9 cellular contexts compared by ENCODE assay signal in the genomic region with DNA sequence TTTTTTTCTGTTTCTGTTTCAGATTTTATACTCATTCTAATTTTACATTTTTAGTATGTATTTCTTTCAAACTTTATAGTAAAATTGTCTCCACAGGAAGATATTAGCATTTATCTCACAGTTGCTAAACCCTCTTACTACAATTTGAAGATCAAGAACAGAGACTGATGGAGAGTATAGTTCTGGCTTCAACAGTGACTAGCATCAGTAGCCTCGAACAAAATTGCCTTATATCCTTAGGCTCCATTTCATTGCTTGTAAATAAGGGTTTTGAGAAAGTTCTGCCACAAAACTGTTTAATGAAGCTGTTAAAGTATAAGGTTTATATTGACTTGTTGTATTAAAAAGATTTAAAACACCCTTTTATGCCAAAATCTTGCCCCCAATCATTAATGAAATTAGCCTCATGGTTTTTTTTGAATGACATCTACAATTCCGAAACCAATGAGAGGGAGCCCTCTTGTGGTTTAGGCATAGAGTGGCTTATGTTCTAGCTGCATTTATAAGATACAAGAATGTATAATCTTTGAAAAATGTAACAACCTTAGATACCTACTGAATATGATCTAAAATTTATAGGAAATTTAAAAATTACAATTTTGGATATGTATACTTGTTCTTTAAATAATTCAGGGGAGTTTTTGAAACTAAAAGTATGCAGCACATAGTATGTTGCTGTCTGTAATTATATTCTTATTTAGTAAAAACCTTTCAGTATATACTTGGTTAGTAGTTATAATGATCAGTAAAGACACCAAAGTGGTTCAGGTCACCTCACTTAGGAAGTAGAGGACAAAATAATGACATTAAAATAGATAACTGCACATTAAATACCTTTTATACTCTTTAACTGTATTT.
DNase-seq lines count a peak whose midpoint lies in the region; ATAC-seq, FAIRE-seq and TF ChIP-seq lines count a peak whose summit lies in the region.
"Had no signal": no experiment of that assay in that cellular context is flagged by ENCODE, and none has a peak within 500 bp of the region (broad histone marks: within the 10 kb centered on the region; RNA-seq: fewer than 3 reads in every experiment).

No MANE protein-coding gene starts in this region.

- TF ChIP-seq CTCF in ascending aorta (IDR thresholded peaks at IDR 0.05) (peak; percentile 27 to 70 (median 48)), keratinocyte (optimal IDR thresholded peaks at IDR 0.05 in 1 of 3, IDR thresholded peaks at IDR 0.05 in 1 of 3, conservative IDR thresholded peaks at IDR 0.05 in 1 of 3; ENCODE audit: extremely low read depth in 1 of 3, insufficient read depth in 2 of 3, low read length in 3 of 3) (peak in 2 of 3 experiments; percentile 52 to 59), uterus (IDR thresholded peaks at IDR 0.05) (peak; percentile 54 to 83 (median 74))

- H3K36me3 ChIP-seq in ascending aorta (no peaks in the 10 kb centered on the region), keratinocyte (ENCODE audit: control insufficient read depth in 2 of 2, extremely low read depth in 1 of 2, insufficient read depth in 2 of 2, low read length in 2 of 2) (no peaks in the 10 kb centered on the region), uterus (no peaks in the 10 kb centered on the region)

- no peaks in the 10 kb centered on the region for H3K36me3 Mint-ChIP-seq in activated naive CD8-positive, alpha-beta T cell treated with anti-CD3 and anti-CD28 coated beads, Interleukin-2, amount 10 ng/mL, durations not matched to agents 7 days and 5 days
- H3K36me3 Mint-ChIP-seq in activated naive CD8-positive, alpha-beta T cell treated with anti-CD3 and anti-CD28 coated beads, Interleukin-2, amount 50 U/mL, for 24 hours (ENCODE audit: low read depth), result no peaks in the 10 kb centered on the region

- H3K9me3 ChIP-seq in ascending aorta (no peaks in the 10 kb centered on the region), keratinocyte (ENCODE audit: control insufficient read depth, low read depth, low read length) (no peaks in the 10 kb centered on the region), uterus (no peaks in the 10 kb centered on the region)

- TF ChIP-seq POLR2A in uterus (IDR thresholded peaks at IDR 0.05), result no peak

- no peak for DNase-seq in activated naive CD8-positive, alpha-beta T cell treated with anti-CD3 and anti-CD28 coated beads, Interleukin-2, amount 10 ng/mL, durations not matched to agents 7 days and 5 days
- DNase-seq in activated naive CD8-positive, alpha-beta T cell treated with anti-CD3 and anti-CD28 coated beads, Interleukin-2, amount 50 U/mL, for 24 hours, result no peak
- DNase-seq in HEK293T (ENCODE audit: extremely low spot score) (peak; percentile 39), NCI-H1092 (lab: John Stamatoyannopoulos, UW) (peak; percentile 13), ascending aorta (ENCODE audit: low spot score in 2 of 2) (no peak), keratinocyte (ENCODE audit: low read depth, low spot score) (no peak), uterus (peak in 1 of 2 donors; percentile 16)

- CTCF ChIA-PET in HEK293T (lab: Yijun Ruan, JAX), result interaction anchor here (0.6 to 1.3 kb wide), 8 partner anchors 11 to 1214 kb away, joined by 3 to 15 read pairs (median 4); no protein-coding TSS in a partner anchor

- no peak overlapping the region for H3K9ac ChIP-seq in keratinocyte (ENCODE audit: control insufficient read depth, extremely low read depth, insufficient read depth, low read length)

- dilution Hi-C loops in keratinocyte (cut with MboI; ENCODE audit: extremely low pct_ligation_motif_present, low sequenced_read_pairs), result no loop called here

- POLR2A ChIA-PET in activated naive CD8-positive, alpha-beta T cell treated with anti-CD3 and anti-CD28 coated beads, Interleukin-2, amount 10 ng/mL, durations not matched to agents 7 days and 5 days (lab: Charles Lee), result no interaction called here
- POLR2A ChIA-PET in HEK293T (lab: Yijun Ruan, JAX), result no interaction called here

- no peaks in the 10 kb centered on the region for H3K27me3 Mint-ChIP-seq in activated naive CD8-positive, alpha-beta T cell treated with anti-CD3 and anti-CD28 coated beads, Interleukin-2, amount 10 ng/mL, durations not matched to agents 7 days and 5 days
- H3K27me3 Mint-ChIP-seq in activated naive CD8-positive, alpha-beta T cell treated with anti-CD3 and anti-CD28 coated beads, Interleukin-2, amount 50 U/mL, for 24 hours, result no peaks in the 10 kb centered on the region
- H3K27me3 Mint-ChIP-seq: central memory CD8-positive, alpha-beta T cell had no signal

- FAIRE-seq in keratinocyte (lab: Jason Lieb, UNC), result peak; percentile 26

- no peaks in the 10 kb centered on the region for H3K4me1 ChIP-seq in ascending aorta
- no peaks in the 10 kb centered on the region for H3K4me1 ChIP-seq in keratinocyte (ENCODE audit: control insufficient read depth, extremely low read depth, insufficient read depth, low read length)
- H3K4me1 ChIP-seq in uterus, result peaks cover 0 to 6% of the 10 kb centered on the region in 2 donors

- no peak overlapping the region for H3K4me2 ChIP-seq in keratinocyte (ENCODE audit: control insufficient read depth, extremely low read depth, insufficient read depth, low read depth, low read length)

- intact Hi-C loops in ascending aorta (cut with DNase I), result loop anchor here (1.0 kb wide), 1 partner anchor 270 kb away; no protein-coding TSS in a partner anchor
- intact Hi-C loops in uterus (cut with DNase I; ENCODE audit: low total_unique reads), result loop anchor here (10.0 kb wide), 1 partner anchor 267 kb away; no protein-coding TSS in a partner anchor

- no peaks in the 10 kb centered on the region for H3K9me1 ChIP-seq in keratinocyte (ENCODE audit: control insufficient read depth, extremely low read depth, insufficient read depth, low read length)

- H3K4me3 Mint-ChIP-seq in activated naive CD8-positive, alpha-beta T cell treated with anti-CD3 and anti-CD28 coated beads, Interleukin-2, amount 10 ng/mL, durations not matched to agents 7 days and 5 days, result no peak overlapping the region
- no peak overlapping the region for H3K4me3 Mint-ChIP-seq in activated naive CD8-positive, alpha-beta T cell treated with anti-CD3 and anti-CD28 coated beads, Interleukin-2, amount 50 U/mL, for 24 hours
- H3K4me3 Mint-ChIP-seq: central memory CD8-positive, alpha-beta T cell had no signal

- H3K4me3 ChIP-seq in ascending aorta (no peak overlapping the region), keratinocyte (ENCODE audit: control insufficient read depth in 2 of 3, extremely low read depth in 1 of 3, insufficient read depth in 2 of 3, low read depth in 1 of 3, low read length in 3 of 3) (no peak overlapping the region), uterus (no peak overlapping the region)

- peak; percentile 65 for ATAC-seq in activated naive CD8-positive, alpha-beta T cell treated with anti-CD3 and anti-CD28 coated beads, Interleukin-2, amount 10 ng/mL, durations not matched to agents 7 days and 5 days (ENCODE audit: low read depth)
- no peak for ATAC-seq in activated naive CD8-positive, alpha-beta T cell treated with anti-CD3 and anti-CD28 coated beads, Interleukin-2, amount 50 U/mL, for 24 hours
- ATAC-seq in GM19463 (IDR thresholded peaks at IDR 0.05; ENCODE audit: unreplicated experiment), result no peak

- H3K79me2 ChIP-seq in keratinocyte (ENCODE audit: control insufficient read depth, insufficient read depth, low read length), result no peaks in the 10 kb centered on the region

- no peaks in the 10 kb centered on the region for H3K9me3 Mint-ChIP-seq in activated naive CD8-positive, alpha-beta T cell treated with anti-CD3 and anti-CD28 coated beads, Interleukin-2, amount 10 ng/mL, durations not matched to agents 7 days and 5 days
- H3K9me3 Mint-ChIP-seq in activated naive CD8-positive, alpha-beta T cell treated with anti-CD3 and anti-CD28 coated beads, Interleukin-2, amount 50 U/mL, for 24 hours, result no peaks in the 10 kb centered on the region
- H3K9me3 Mint-ChIP-seq: central memory CD8-positive, alpha-beta T cell had no signal

- no peak overlapping the region for H3K27ac ChIP-seq in ascending aorta
- H3K27ac ChIP-seq in keratinocyte (ENCODE audit: control insufficient read depth, insufficient read depth, low read length), result no peak overlapping the region
- H3K27ac ChIP-seq in uterus, result peak overlapping the region in 1 of 2 donors; percentile 27

- peaks cover 3% of the 10 kb centered on the region for H3K4me1 Mint-ChIP-seq in activated naive CD8-positive, alpha-beta T cell treated with anti-CD3 and anti-CD28 coated beads, Interleukin-2, amount 10 ng/mL, durations not matched to agents 7 days and 5 days
- no peaks in the 10 kb centered on the region for H3K4me1 Mint-ChIP-seq in activated naive CD8-positive, alpha-beta T cell treated with anti-CD3 and anti-CD28 coated beads, Interleukin-2, amount 50 U/mL, for 24 hours
- H3K4me1 Mint-ChIP-seq: central memory CD8-positive, alpha-beta T cell had no signal

- no peak overlapping the region for H2AFZ ChIP-seq in keratinocyte (ENCODE audit: control insufficient read depth, low read length)

- H3K27me3 ChIP-seq in ascending aorta (no peaks in the 10 kb centered on the region), keratinocyte (ENCODE audit: control insufficient read depth, extremely low read depth, insufficient read depth, low read length) (no peaks in the 10 kb centered on the region), uterus (no peaks in the 10 kb centered on the region)

- no peak overlapping the region for H3K27ac Mint-ChIP-seq in activated naive CD8-positive, alpha-beta T cell treated with anti-CD3 and anti-CD28 coated beads, Interleukin-2, amount 10 ng/mL, durations not matched to agents 7 days and 5 days
- H3K27ac Mint-ChIP-seq in activated naive CD8-positive, alpha-beta T cell treated with anti-CD3 and anti-CD28 coated beads, Interleukin-2, amount 50 U/mL, for 24 hours, result no peak overlapping the region

- H4K20me1 ChIP-seq in keratinocyte (ENCODE audit: control insufficient read depth, extremely low read depth, insufficient read depth, low read length), result no peaks in the 10 kb centered on the region

TF ChIP-seq in HEK293T, 16 proteins besides CTCF, POLR2A, EP300 and RAD21:
- TF ChIP-seq BHLHE40 (IDR thresholded peaks at IDR 0.05; ENCODE audit: borderline replicate concordance) (no peak), LEF1 (IDR thresholded peaks at IDR 0.05; ENCODE audit: borderline replicate concordance) (no peak), PKNOX1 (IDR thresholded peaks at IDR 0.05) (peak; percentile 52), ZNF384 (IDR thresholded peaks at IDR 0.05) (peak; percentile 76), FOXM1 (IDR thresholded peaks at IDR 0.05; ENCODE audit: borderline replicate concordance) (no peak), TARDBP (IDR thresholded peaks at IDR 0.05) (no peak)

Comparison
In these comparisons a context has a peak if more than half of its experiments do, and no peak if none do; other contexts are left out.
1. DNase-seq: peak in HEK293T (single experiment) and NCI-H1092 (single experiment); none in activated naive CD8-positive, alpha-beta T cell treated with anti-CD3 and anti-CD28 coated beads, Interleukin-2, amount 10 ng/mL, durations not matched to agents 7 days and 5 days (single experiment), activated naive CD8-positive, alpha-beta T cell treated with anti-CD3 and anti-CD28 coated beads, Interleukin-2, amount 50 U/mL, for 24 hours (single experiment), ascending aorta (0 of 2) and keratinocyte (single experiment).
2. Peak in every context shown above with its lines, with median percentiles within 50 percentile points of each other: CTCF ChIP-seq.